In genomic region chr11:62805044-62805892, GRCh38 we compare ENCODE assay signal across 1 cellular context.
A peak's percentile ranks its signal among the peaks of the same experiment; 100 is the strongest.
TF ChIP-seq lines count a peak whose summit lies in the region.

TSS of gene NXF1 (minus strand) at chr11:62805440. CDS start at chr11:62805356, 84 bp downstream.

TF ChIP-seq in K562, 482 proteins besides CTCF, POLR2A, EP300 and RAD21 (continued from another document and continues in another):
- TF ChIP-seq MAFF (IDR thresholded peaks at IDR 0.05; ENCODE audit: low read length), result no peak
- TF ChIP-seq HDAC8 (tag; IDR thresholded peaks at IDR 0.05), result no peak
- TF ChIP-seq ZNF217 (CRISPR knock-in tag; IDR thresholded peaks at IDR 0.05), result no peak
- TF ChIP-seq, protein P1, sequence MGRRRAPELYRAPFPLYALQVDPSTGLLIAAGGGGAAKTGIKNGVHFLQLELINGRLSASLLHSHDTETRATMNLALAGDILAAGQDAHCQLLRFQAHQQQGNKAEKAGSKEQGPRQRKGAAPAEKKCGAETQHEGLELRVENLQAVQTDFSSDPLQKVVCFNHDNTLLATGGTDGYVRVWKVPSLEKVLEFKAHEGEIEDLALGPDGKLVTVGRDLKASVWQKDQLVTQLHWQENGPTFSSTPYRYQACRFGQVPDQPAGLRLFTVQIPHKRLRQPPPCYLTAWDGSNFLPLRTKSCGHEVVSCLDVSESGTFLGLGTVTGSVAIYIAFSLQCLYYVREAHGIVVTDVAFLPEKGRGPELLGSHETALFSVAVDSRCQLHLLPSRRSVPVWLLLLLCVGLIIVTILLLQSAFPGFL (CRISPR knock-in tag; IDR thresholded peaks at IDR 0.05), result no peak
- TF ChIP-seq, protein P2, sequence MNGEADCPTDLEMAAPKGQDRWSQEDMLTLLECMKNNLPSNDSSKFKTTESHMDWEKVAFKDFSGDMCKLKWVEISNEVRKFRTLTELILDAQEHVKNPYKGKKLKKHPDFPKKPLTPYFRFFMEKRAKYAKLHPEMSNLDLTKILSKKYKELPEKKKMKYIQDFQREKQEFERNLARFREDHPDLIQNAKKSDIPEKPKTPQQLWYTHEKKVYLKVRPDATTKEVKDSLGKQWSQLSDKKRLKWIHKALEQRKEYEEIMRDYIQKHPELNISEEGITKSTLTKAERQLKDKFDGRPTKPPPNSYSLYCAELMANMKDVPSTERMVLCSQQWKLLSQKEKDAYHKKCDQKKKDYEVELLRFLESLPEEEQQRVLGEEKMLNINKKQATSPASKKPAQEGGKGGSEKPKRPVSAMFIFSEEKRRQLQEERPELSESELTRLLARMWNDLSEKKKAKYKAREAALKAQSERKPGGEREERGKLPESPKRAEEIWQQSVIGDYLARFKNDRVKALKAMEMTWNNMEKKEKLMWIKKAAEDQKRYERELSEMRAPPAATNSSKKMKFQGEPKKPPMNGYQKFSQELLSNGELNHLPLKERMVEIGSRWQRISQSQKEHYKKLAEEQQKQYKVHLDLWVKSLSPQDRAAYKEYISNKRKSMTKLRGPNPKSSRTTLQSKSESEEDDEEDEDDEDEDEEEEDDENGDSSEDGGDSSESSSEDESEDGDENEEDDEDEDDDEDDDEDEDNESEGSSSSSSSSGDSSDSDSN (IDR thresholded peaks at IDR 0.05; ENCODE audit: borderline replicate concordance in 1 of 2, low read depth in 2 of 2, low read length in 2 of 2), result no peak; a peak in 1 of 4 replicates
- peak; percentile 56; the same call in 1 of the 2 replicates for TF ChIP-seq PHB (CRISPR knock-in tag; IDR thresholded peaks at IDR 0.05)
- TF ChIP-seq NCOA6 (IDR thresholded peaks at IDR 0.05), result no peak
- TF ChIP-seq ZNF274 (IDR thresholded peaks at IDR 0.05; ENCODE audit: borderline replicate concordance, low read depth, low read length), result no peak; the same call in 1 of the 2 replicates
- TF ChIP-seq SP2 (IDR thresholded peaks at IDR 0.05; ENCODE audit: extremely low read depth, low read depth, low read length, poor library complexity, severe bottlenecking), result no peak
- no peak for TF ChIP-seq THRAP3 (IDR thresholded peaks at IDR 0.05; ENCODE audit: borderline replicate concordance)
- no peak; the same call in 1 of the 2 replicates for TF ChIP-seq ZHX1 (conservative IDR thresholded peaks at IDR 0.05; ENCODE audit: low read length)
- TF ChIP-seq, protein P3, sequence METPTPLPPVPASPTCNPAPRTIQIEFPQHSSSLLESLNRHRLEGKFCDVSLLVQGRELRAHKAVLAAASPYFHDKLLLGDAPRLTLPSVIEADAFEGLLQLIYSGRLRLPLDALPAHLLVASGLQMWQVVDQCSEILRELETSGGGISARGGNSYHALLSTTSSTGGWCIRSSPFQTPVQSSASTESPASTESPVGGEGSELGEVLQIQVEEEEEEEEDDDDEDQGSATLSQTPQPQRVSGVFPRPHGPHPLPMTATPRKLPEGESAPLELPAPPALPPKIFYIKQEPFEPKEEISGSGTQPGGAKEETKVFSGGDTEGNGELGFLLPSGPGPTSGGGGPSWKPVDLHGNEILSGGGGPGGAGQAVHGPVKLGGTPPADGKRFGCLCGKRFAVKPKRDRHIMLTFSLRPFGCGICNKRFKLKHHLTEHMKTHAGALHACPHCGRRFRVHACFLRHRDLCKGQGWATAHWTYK (CRISPR knock-in tag; IDR thresholded peaks at IDR 0.05), result peak; percentile 87; the same call in 1 of the 2 replicates
- no peak for TF ChIP-seq ZNF253 (CRISPR knock-in tag; conservative IDR thresholded peaks at IDR 0.05)
- TF ChIP-seq, protein P4, sequence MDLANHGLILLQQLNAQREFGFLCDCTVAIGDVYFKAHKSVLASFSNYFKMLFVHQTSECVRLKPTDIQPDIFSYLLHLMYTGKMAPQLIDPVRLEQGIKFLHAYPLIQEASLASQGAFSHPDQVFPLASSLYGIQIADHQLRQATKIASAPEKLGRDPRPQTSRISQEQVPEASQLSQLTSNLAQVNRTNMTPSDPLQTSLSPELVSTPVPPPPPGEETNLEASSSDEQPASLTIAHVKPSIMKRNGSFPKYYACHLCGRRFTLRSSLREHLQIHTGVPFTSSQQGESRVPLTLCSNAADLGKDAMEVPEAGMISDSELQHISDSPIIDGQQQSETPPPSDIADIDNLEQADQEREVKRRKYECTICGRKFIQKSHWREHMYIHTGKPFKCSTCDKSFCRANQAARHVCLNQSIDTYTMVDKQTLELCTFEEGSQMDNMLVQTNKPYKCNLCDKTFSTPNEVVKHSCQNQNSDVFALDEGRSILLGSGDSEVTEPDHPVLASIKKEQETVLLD (IDR thresholded peaks at IDR 0.05), result peak; percentile 89
- no peak for TF ChIP-seq FOS (IDR thresholded peaks at IDR 0.05; ENCODE audit: extremely low read depth, insufficient read length)
- TF ChIP-seq HNRNPUL1 (IDR thresholded peaks at IDR 0.05; ENCODE audit: low read length), result no peak
- no peak for TF ChIP-seq ADNP (tag; IDR thresholded peaks at IDR 0.05)
- TF ChIP-seq, protein P5, sequence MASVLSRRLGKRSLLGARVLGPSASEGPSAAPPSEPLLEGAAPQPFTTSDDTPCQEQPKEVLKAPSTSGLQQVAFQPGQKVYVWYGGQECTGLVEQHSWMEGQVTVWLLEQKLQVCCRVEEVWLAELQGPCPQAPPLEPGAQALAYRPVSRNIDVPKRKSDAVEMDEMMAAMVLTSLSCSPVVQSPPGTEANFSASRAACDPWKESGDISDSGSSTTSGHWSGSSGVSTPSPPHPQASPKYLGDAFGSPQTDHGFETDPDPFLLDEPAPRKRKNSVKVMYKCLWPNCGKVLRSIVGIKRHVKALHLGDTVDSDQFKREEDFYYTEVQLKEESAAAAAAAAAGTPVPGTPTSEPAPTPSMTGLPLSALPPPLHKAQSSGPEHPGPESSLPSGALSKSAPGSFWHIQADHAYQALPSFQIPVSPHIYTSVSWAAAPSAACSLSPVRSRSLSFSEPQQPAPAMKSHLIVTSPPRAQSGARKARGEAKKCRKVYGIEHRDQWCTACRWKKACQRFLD (CRISPR knock-in tag; IDR thresholded peaks at IDR 0.05), result no peak
- peak; percentile 90 for TF ChIP-seq RNF2 (IDR thresholded peaks at IDR 0.05)
- no peak for TF ChIP-seq TCF7 (IDR thresholded peaks at IDR 0.05; ENCODE audit: borderline replicate concordance)
- TF ChIP-seq CEBPZ (IDR thresholded peaks at IDR 0.05; ENCODE audit: borderline replicate concordance, low read depth, low read length), result no peak
- TF ChIP-seq POLR2B (IDR thresholded peaks at IDR 0.05; ENCODE audit: low read depth, partially characterized antibody), result peak; percentile 99
- 0 out of 2 replicates have a peak, but pooled peaks have one; percentile 19 for TF ChIP-seq ZNF143 (CRISPR knock-in tag; IDR thresholded peaks at IDR 0.05)
- TF ChIP-seq, protein P6, sequence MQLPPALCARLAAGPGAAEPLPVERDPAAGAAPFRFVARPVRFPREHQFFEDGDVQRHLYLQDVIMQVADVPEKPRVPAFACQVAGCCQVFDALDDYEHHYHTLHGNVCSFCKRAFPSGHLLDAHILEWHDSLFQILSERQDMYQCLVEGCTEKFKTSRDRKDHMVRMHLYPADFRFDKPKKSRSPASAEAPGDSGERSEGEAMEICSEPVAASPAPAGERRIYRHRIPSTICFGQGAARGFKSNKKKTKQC (CRISPR knock-in tag; IDR thresholded peaks at IDR 0.05), result no peak; the same call in 1 of the 2 replicates
- TF ChIP-seq BRD4 (IDR thresholded peaks at IDR 0.05), result no peak
- TF ChIP-seq BRD9 (IDR thresholded peaks at IDR 0.05; ENCODE audit: low read depth, partially characterized antibody), result peak; percentile 25
- TF ChIP-seq, protein P7, sequence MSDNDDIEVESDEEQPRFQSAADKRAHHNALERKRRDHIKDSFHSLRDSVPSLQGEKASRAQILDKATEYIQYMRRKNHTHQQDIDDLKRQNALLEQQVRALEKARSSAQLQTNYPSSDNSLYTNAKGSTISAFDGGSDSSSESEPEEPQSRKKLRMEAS (CRISPR knock-in tag; IDR thresholded peaks at IDR 0.05), result peak; percentile 73
- TF ChIP-seq ZNF764 (CRISPR knock-in tag; IDR thresholded peaks at IDR 0.05; ENCODE audit: low read depth), result no peak
- TF ChIP-seq TAF1 (IDR thresholded peaks at IDR 0.05; ENCODE audit: control insufficient read depth, extremely low read depth, insufficient read depth, low read length, severe bottlenecking), result peak; percentile 99
- TF ChIP-seq, protein P8, sequence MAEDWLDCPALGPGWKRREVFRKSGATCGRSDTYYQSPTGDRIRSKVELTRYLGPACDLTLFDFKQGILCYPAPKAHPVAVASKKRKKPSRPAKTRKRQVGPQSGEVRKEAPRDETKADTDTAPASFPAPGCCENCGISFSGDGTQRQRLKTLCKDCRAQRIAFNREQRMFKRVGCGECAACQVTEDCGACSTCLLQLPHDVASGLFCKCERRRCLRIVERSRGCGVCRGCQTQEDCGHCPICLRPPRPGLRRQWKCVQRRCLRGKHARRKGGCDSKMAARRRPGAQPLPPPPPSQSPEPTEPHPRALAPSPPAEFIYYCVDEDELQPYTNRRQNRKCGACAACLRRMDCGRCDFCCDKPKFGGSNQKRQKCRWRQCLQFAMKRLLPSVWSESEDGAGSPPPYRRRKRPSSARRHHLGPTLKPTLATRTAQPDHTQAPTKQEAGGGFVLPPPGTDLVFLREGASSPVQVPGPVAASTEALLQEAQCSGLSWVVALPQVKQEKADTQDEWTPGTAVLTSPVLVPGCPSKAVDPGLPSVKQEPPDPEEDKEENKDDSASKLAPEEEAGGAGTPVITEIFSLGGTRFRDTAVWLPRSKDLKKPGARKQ (CRISPR knock-in tag; IDR thresholded peaks at IDR 0.05), result no peak
- TF ChIP-seq LEF1 (IDR thresholded peaks at IDR 0.05), result no peak
- 0 out of 2 replicates have a peak, but pooled peaks have one; percentile 38 for TF ChIP-seq PHTF2 (CRISPR knock-in tag; IDR thresholded peaks at IDR 0.05)
- TF ChIP-seq POLR3A (IDR thresholded peaks at IDR 0.05; ENCODE audit: borderline replicate concordance, extremely low read depth, insufficient read depth, insufficient read length), result no peak
- TF ChIP-seq, protein P9, sequence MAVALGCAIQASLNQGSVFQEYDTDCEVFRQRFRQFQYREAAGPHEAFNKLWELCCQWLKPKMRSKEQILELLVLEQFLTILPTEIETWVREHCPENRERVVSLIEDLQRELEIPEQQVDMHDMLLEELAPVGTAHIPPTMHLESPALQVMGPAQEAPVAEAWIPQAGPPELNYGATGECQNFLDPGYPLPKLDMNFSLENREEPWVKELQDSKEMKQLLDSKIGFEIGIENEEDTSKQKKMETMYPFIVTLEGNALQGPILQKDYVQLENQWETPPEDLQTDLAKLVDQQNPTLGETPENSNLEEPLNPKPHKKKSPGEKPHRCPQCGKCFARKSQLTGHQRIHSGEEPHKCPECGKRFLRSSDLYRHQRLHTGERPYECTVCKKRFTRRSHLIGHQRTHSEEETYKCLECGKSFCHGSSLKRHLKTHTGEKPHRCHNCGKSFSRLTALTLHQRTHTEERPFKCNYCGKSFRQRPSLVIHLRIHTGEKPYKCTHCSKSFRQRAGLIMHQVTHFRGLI (CRISPR knock-in tag; IDR thresholded peaks at IDR 0.05), result no peak
- no peak for TF ChIP-seq TCFL5 (CRISPR knock-in tag; conservative IDR thresholded peaks at IDR 0.05)
- no peak for TF ChIP-seq U2AF2 (optimal IDR thresholded peaks at IDR 0.05; ENCODE audit: low read depth, low read length)
- TF ChIP-seq ZNF644 (tag; IDR thresholded peaks at IDR 0.05; ENCODE audit: low read depth), result no peak
- no peak for TF ChIP-seq SMARCA4 (IDR thresholded peaks at IDR 0.05)
- TF ChIP-seq ZBTB1 (CRISPR knock-in tag; IDR thresholded peaks at IDR 0.05; ENCODE audit: borderline replicate concordance, low read depth), result peak; percentile 60; the same call in 1 of the 2 replicates
- TF ChIP-seq RBM15 (IDR thresholded peaks at IDR 0.05; ENCODE audit: insufficient read depth, low read length), result no peak
- no peak for TF ChIP-seq ZNF280B (CRISPR knock-in tag; IDR thresholded peaks at IDR 0.05)
